ENCODE assay signal across 8 cellular contexts in the genomic region with DNA sequence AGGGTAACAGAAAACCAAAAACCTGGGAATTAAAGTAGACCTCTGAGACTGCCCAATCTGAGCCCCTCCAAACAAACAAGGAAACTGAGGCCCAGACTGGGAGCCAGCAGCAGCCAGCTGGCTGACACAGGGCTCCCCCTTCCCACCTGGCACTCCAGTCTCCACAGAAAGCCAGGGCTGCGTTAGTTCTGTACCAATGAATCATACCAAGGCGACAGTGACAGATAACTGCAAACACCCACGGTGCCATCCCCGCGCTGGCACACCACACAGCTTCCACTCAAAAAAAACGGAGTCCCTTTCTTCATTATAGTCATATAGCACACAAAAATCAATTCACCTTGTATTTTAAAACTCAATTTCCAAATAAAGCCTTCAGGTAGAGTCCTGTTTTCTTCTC. TPM values are rescaled to one million over a fixed set of nuclear protein-coding genes. Genes with fewer than 3 reads are reported as not detected.
DNase-seq lines count a peak whose midpoint lies in the region; ATAC-seq and TF ChIP-seq lines count a peak whose summit lies in the region.

No MANE protein-coding gene starts in this region.

- H3K4me1 Mint-ChIP-seq in neural crest cell: peaks cover 52% of the 10 kb centered on the region

- H3K4me1 ChIP-seq in Panc1 (ENCODE audit: control insufficient read depth, insufficient read depth, low read length) (peaks cover 35% of the 10 kb centered on the region), aorta (ENCODE audit: control insufficient read depth in 1 of 2, insufficient read depth in 2 of 2, low read length in 2 of 2) (no peaks in the 10 kb centered on the region)

- WGBS in aorta, 2 donors: 15 to 28% methylated on average over 6 of the region's 6 CpGs

- DNase-seq in Ammon's horn (ENCODE audit: low spot score): peak; percentile 76
- DNase-seq in Panc1 (ENCODE audit: low read depth, low spot score): no peak
- no peak for DNase-seq in choroid plexus epithelial cell (ENCODE audit: low read depth)
- DNase-seq in neural crest cell (ENCODE audit: low read depth, low spot score): no peak
- peak; percentile 42 to 74 for DNase-seq in aorta
- DNase-seq in GM19238 (ENCODE audit: insufficient read length, low spot score): no peak

- H3K36me3 ChIP-seq in Panc1 (ENCODE audit: control insufficient read depth, insufficient read depth, low read length) (no peaks in the 10 kb centered on the region; the same call in 1 of the 2 replicates), aorta (ENCODE audit: control insufficient read depth in 1 of 2, insufficient read depth in 2 of 2, low read length in 1 of 2) (no peaks in the 10 kb centered on the region)

- TF ChIP-seq CTCF in Panc1 (IDR thresholded peaks at IDR 0.05): no peak
- TF ChIP-seq CTCF in choroid plexus epithelial cell (conservative IDR thresholded peaks at IDR 0.05; ENCODE audit: low read depth, low read length): no peak
- TF ChIP-seq CTCF in neural crest cell (conservative IDR thresholded peaks at IDR 0.05): no peak

- H3K9me3 Mint-ChIP-seq in neural crest cell: no peaks in the 10 kb centered on the region

- CTCF ChIA-PET in Panc1 (lab: Charles Lee): no interaction called here

- H3K27ac Mint-ChIP-seq in neural crest cell (ENCODE audit: unreplicated experiment): no peak overlapping the region

- H3K9me3 ChIP-seq in Panc1 (ENCODE audit: control insufficient read depth, insufficient read depth, low read depth, low read length) (no peaks in the 10 kb centered on the region), aorta (ENCODE audit: control insufficient read depth, low read length) (no peaks in the 10 kb centered on the region)

- H3K4me3 Mint-ChIP-seq in neural crest cell: peak overlapping the region; percentile 85

- H3K4me3 ChIP-seq in Panc1 (ENCODE audit: low read depth in 2 of 2, low read length in 2 of 2) (peak overlapping the region; percentile 82 to 87), choroid plexus epithelial cell (ENCODE audit: low read depth, low read length) (peak overlapping the region; percentile 80), aorta (ENCODE audit: low read length in 2 of 2) (peak overlapping the region in 1 of 2 donors; percentile 2)

- POLR2A ChIA-PET in Panc1 (lab: Charles Lee): no interaction called here

- BruUV-seq in Panc1 (replicated peaks; lab: Mats Ljungman, UMichigan): no TSS peak

- H3K27ac ChIP-seq in Panc1 (ENCODE audit: low read length) (peak overlapping the region; percentile 89), aorta (ENCODE audit: low read depth in 1 of 2, low read length in 2 of 2) (peak overlapping the region; percentile 88)

- no peaks in the 10 kb centered on the region for H3K27me3 Mint-ChIP-seq in neural crest cell (ENCODE audit: low read depth)

- in situ Hi-C loops in Panc1 (cut with HindIII; ENCODE audit: low pct_unique_long_range_greater_than_20kb, low sequenced_read_pairs): no loop called here

- intact Hi-C loops in Panc1 (cut with micrococcal nuclease; ENCODE audit: unreplicated experiment): no loop called here
- intact Hi-C loops in aorta (cut with DNase I): loop anchor here in 1 of 2 donors (2.0 kb wide), 1 partner anchor 34 kb away; a partner anchor contains a TSS

- H3K27me3 ChIP-seq in Panc1 (ENCODE audit: control insufficient read depth, insufficient read depth, low read length): no peaks in the 10 kb centered on the region
- H3K27me3 ChIP-seq in aorta (ENCODE audit: control insufficient read depth in 1 of 2, insufficient read depth in 2 of 2, low read length in 1 of 2): no peaks in the 10 kb centered on the region

- no peak for ATAC-seq in Panc1
- no peak for ATAC-seq in aorta (ENCODE audit: low FRiP score)
- ATAC-seq in GM18861 (IDR thresholded peaks at IDR 0.05; ENCODE audit: unreplicated experiment): no peak
- ATAC-seq in GM18873 (IDR thresholded peaks at IDR 0.05; ENCODE audit: low FRiP score, unreplicated experiment): no peak

- H3K36me3 Mint-ChIP-seq in neural crest cell (ENCODE audit: low read depth): no peaks in the 10 kb centered on the region

RNA-seq across cellular contexts. Expression of a gene that starts 1.4 kb away (rescaled TPM):
- total RNA-seq in Panc1 (2021; ENCODE audit: unreplicated experiment) (9.9 TPM), neural crest cell (8.6 TPM in 2 replicates), aorta (10 to 100 TPM; 22.0 to 25.1 TPM)
- polyA plus RNA-seq in Panc1 (2012; ENCODE audit: insufficient read length): 3.4 TPM
- polyA plus RNA-seq in aorta: 1 to 10 TPM; 2.0 to 6.1 TPM

RNA-seq across cellular contexts. Expression of a gene that starts 33.3 kb away (rescaled TPM):
- total RNA-seq in Panc1 (2021; ENCODE audit: unreplicated experiment) (23.4 TPM), neural crest cell (19.3 and 20.7 TPM in 2 replicates), aorta (10 to 100 TPM; 21.0 to 21.5 TPM)
- polyA plus RNA-seq in Panc1 (2012; ENCODE audit: insufficient read length): 27.9 TPM
- 10 to 100 TPM; 14.4 to 15.8 TPM for polyA plus RNA-seq in aorta

RNA-seq across cellular contexts. Expression of a gene that starts 47.1 kb away (rescaled TPM):
- total RNA-seq in Panc1 (2021; ENCODE audit: unreplicated experiment): 42.0 TPM
- 50.3 TPM for polyA plus RNA-seq in Panc1 (2012; ENCODE audit: insufficient read length)
- total RNA-seq in neural crest cell: 143 and 152 TPM in 2 replicates
- 1 to 10 TPM; 3.3 to 5.2 TPM for total RNA-seq in aorta
- polyA plus RNA-seq in aorta: 1 to 10 TPM; 3.3 to 9.4 TPM

Comparison
In these comparisons a context has a peak if more than half of its experiments do, and no peak if none do; other contexts are left out.
1. DNase-seq: peak in Ammon's horn (single experiment) and aorta (2 of 2); none in Panc1 (single experiment), choroid plexus epithelial cell (single experiment), neural crest cell (single experiment) and GM19238 (single experiment).